In the genomic region with DNA sequence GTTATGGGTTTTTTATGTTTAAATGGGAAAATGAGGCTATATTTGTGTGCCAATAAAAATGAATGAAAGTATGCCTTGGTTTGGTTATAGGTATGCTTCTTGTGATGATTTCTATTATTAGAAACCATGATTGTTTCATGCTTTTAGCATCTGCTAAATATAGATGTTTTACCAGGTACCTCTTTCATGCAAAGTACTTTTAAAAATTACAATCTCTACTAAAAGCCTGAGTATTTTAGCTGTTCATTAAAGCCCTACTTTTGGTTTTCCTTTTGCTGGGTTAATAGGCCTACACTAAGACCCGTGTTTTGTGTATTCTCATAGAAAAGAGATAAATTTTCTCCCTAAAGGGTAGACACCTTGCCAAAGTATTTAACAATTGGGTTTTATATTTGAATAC, we compare ENCODE assay signal across 25 cellular contexts. TPM values are rescaled to one million over a fixed set of nuclear protein-coding genes. Genes with fewer than 3 reads are reported as not detected.
DNase-seq lines count a peak whose midpoint lies in the region; ATAC-seq and TF ChIP-seq lines count a peak whose summit lies in the region.
"Had no signal": no experiment of that assay in that cellular context is flagged by ENCODE, and none has a peak within 500 bp of the region (broad histone marks: within the 10 kb centered on the region; RNA-seq: fewer than 3 reads in every experiment).

No MANE protein-coding gene starts in this region.

- H3K27ac ChIP-seq in HL-60 (replicated peaks): peak overlapping the region; percentile 46
- H3K27ac ChIP-seq in ascending aorta: peak overlapping the region; percentile 17 to 46
- peak overlapping the region; percentile 60 for H3K27ac ChIP-seq in psoas muscle
- no peak overlapping the region for H3K27ac ChIP-seq in tibial artery
- H3K27ac ChIP-seq: parathyroid adenoma, Peyer's patch, sigmoid colon, SJSA1 had no signal

- H3K9me3 Mint-ChIP-seq in T-cell: peaks cover 0 to 19% (median 9%) of the 10 kb centered on the region in 3 donors
- peaks cover 0 to 9% (median 3%) of the 10 kb centered on the region in 6 donors for H3K9me3 Mint-ChIP-seq in immature natural killer cell

- CTCF ChIA-PET in T-cell (lab: Charles Lee): interaction anchor here in 1 of 2 donors (0.5 kb wide), 1 partner anchor 241 kb away, joined by 3 read pairs; no protein-coding TSS in a partner anchor

- 81 to 87% (median 84%) methylated on average over 1 of the region's 1 CpG for WGBS in psoas muscle, 3 donors

- no peak overlapping the region for H3K27ac Mint-ChIP-seq in T-cell
- no peak overlapping the region for H3K27ac Mint-ChIP-seq in immature natural killer cell
- H3K27ac Mint-ChIP-seq: CD8-positive, alpha-beta T cell; T-helper 2 cell treated with Interferon-gamma antibody and Interleukin-4, amounts not matched to agents 5 μg/mL and 100 μg/mL, for 36 hours had no signal

- H3K27me3 ChIP-seq in HL-60 (ENCODE audit: insufficient read depth, poor library complexity, severe bottlenecking) (no peaks in the 10 kb centered on the region), ascending aorta (no peaks in the 10 kb centered on the region), psoas muscle (ENCODE audit: insufficient read depth in 3 of 3, low read length in 2 of 3) (no peaks in the 10 kb centered on the region), tibial artery (no peaks in the 10 kb centered on the region)
- H3K27me3 ChIP-seq: adrenal gland, MG63, Peyer's patch, sigmoid colon, SJSA1 had no signal

- TF ChIP-seq CTCF in GM12865 (IDR thresholded peaks at IDR 0.05; ENCODE audit: insufficient read depth, low read depth, low read length, missing control alignments): no peak
- no peak for TF ChIP-seq CTCF in HL-60 (IDR thresholded peaks at IDR 0.05; ENCODE audit: insufficient read depth, low read length)
- TF ChIP-seq CTCF in ascending aorta (IDR thresholded peaks at IDR 0.05): no peak
- no peak for TF ChIP-seq CTCF in psoas muscle (IDR thresholded peaks at IDR 0.05)
- TF ChIP-seq CTCF in tibial artery (IDR thresholded peaks at IDR 0.05): no peak

- H3K4me3 ChIP-seq in GM12865 (ENCODE audit: low read depth, low read length): no peak overlapping the region
- H3K4me3 ChIP-seq in HL-60 (replicated peaks; ENCODE audit: insufficient read depth, low read length): no peak overlapping the region
- no peak overlapping the region for H3K4me3 ChIP-seq in ascending aorta
- peak overlapping the region; percentile 27 for H3K4me3 ChIP-seq in psoas muscle
- H3K4me3 ChIP-seq in tibial artery: no peak overlapping the region
- H3K4me3 ChIP-seq: MG63, Peyer's patch, sigmoid colon, SJSA1 had no signal

- DNase-seq in GM12865 (ENCODE audit: low read depth) (peak; percentile 6), HL-60 (ENCODE audit: low read depth in 1 of 2, low spot score in 1 of 2) (no peak), ascending aorta (ENCODE audit: low spot score in 2 of 2) (no peak), psoas muscle (no peak), tibial artery (no peak), T-cell (no peak), immature natural killer cell (no peak)
- DNase-seq: activated CD4-positive, alpha-beta T cell treated with anti-CD3 and anti-CD28 coated beads, Interleukin-2, amount 50 U/mL, for 48 hours; activated gamma-delta T cell treated with Interleukin-2 at 50 U/mL for 16 hours; adrenal gland; CD8-positive, alpha-beta T cell; dermis blood vessel endothelial cell; DMS79 treated with DMSO at 0.1 percent for 48 hours; hippocampal formation; MG63; naive thymus-derived CD4-positive, alpha-beta T cell; Peyer's patch; sigmoid colon; stimulated activated CD4-positive, alpha-beta T cell treated with anti-CD3 and anti-CD28 coated beads, Interleukin-2, amount 100 ng/mL, for 24 hours; stimulated activated naive CD4-positive, alpha-beta T cell had no signal

- H3K36me3 ChIP-seq in ascending aorta (peaks cover 4 to 11% of the 10 kb centered on the region in 2 donors), psoas muscle (ENCODE audit: insufficient read depth in 1 of 2, low read depth in 1 of 2) (peaks cover 5 to 16% of the 10 kb centered on the region in 2 donors), tibial artery (peaks cover 11 to 31% (median 19%) of the 10 kb centered on the region in 3 donors)
- H3K36me3 ChIP-seq: thoracic aorta had no signal

- intact Hi-C loops in ascending aorta (cut with DNase I) (no loop called here), psoas muscle (cut with DNase I) (no loop called here), tibial artery (cut with DNase I; ENCODE audit: low total_unique reads) (no loop called here)

- H3K27me3 Mint-ChIP-seq in T-cell: no peaks in the 10 kb centered on the region
- no peaks in the 10 kb centered on the region for H3K27me3 Mint-ChIP-seq in immature natural killer cell (ENCODE audit: low read depth in 3 of 3)
- H3K27me3 Mint-ChIP-seq: naive thymus-derived CD4-positive, alpha-beta T cell had no signal

- peaks cover 0 to 6% of the 10 kb centered on the region in 2 donors for H3K9me3 ChIP-seq in ascending aorta
- H3K9me3 ChIP-seq in psoas muscle: peaks cover 7% of the 10 kb centered on the region
- H3K9me3 ChIP-seq in tibial artery: peaks cover 0 to 5% (median 3%) of the 10 kb centered on the region in 3 donors
- H3K9me3 ChIP-seq: thoracic aorta had no signal

- ATAC-seq in psoas muscle: peak in 3 of 4 donors; percentile 45 to 69 (median 46)
- ATAC-seq in T-cell (replicated peaks in 1 of 4): no peak
- ATAC-seq: CD8-positive, alpha-beta T cell; HepG2; naive thymus-derived CD4-positive, alpha-beta T cell had no signal

- H3K4me1 Mint-ChIP-seq in T-cell: peaks cover 25 to 39% (median 33%) of the 10 kb centered on the region in 3 donors
- H3K4me1 Mint-ChIP-seq in immature natural killer cell: peaks cover 26 to 70% of the 10 kb centered on the region in 2 donors

- POLR2A ChIA-PET in T-cell (lab: Charles Lee): interaction anchor here in 1 of 2 donors (0.5 kb wide), 1 partner anchor 10 kb away, joined by 3 read pairs; no protein-coding TSS in a partner anchor

- H3K4me1 ChIP-seq in ascending aorta (peaks cover 0 to 9% of the 10 kb centered on the region in 2 donors), psoas muscle (peaks cover 33% of the 10 kb centered on the region), tibial artery (peaks cover 0 to 14% (median 3%) of the 10 kb centered on the region in 4 donors)
- H3K4me1 ChIP-seq: parathyroid adenoma, Peyer's patch, SJSA1 had no signal

- H3K36me3 Mint-ChIP-seq in T-cell (peaks cover 54% of the 10 kb centered on the region), immature natural killer cell (peaks cover 23 to 32% (median 24%) of the 10 kb centered on the region in 3 donors)

- H3K4me3 Mint-ChIP-seq in T-cell (no peak overlapping the region), immature natural killer cell (no peak overlapping the region)
- H3K4me3 Mint-ChIP-seq: CD8-positive, alpha-beta T cell; T-helper 2 cell treated with Interferon-gamma antibody and Interleukin-4, amounts not matched to agents 5 μg/mL and 100 μg/mL, for 36 hours had no signal

RNA-seq across cellular contexts. Expression of gene MTF2, which starts 32.0 kb away (rescaled TPM):
- 2.3 TPM for total RNA-seq in ascending aorta
- 10 to 100 TPM in 1 of 4 donors, 1 to 10 TPM in 3; 6.6 to 10.6 (median 8.3) TPM for total RNA-seq in psoas muscle
- 1 to 10 TPM; 4.1 to 7.6 (median 5.0) TPM for polyA plus RNA-seq in psoas muscle
- 10 to 100 TPM; 40.1 to 49.2 (median 47.4) TPM for total RNA-seq in T-cell
- polyA plus RNA-seq in immature natural killer cell: 100 to 1,000 TPM in 1 of 3 donors, 10 to 100 TPM in 2; 50.1 to 101 (median 74.9) TPM

Comparison
In these comparisons a context has a peak if more than half of its experiments do, and no peak if none do; other contexts are left out.
1. H3K27ac ChIP-seq: peak in HL-60 (single experiment), ascending aorta (2 of 2) and psoas muscle (single experiment); none in tibial artery (0 of 2).
2. ATAC-seq: peak in psoas muscle (3 of 4); none in T-cell (0 of 4).